1 cellular context compared by ENCODE assay signal in the genomic region with DNA sequence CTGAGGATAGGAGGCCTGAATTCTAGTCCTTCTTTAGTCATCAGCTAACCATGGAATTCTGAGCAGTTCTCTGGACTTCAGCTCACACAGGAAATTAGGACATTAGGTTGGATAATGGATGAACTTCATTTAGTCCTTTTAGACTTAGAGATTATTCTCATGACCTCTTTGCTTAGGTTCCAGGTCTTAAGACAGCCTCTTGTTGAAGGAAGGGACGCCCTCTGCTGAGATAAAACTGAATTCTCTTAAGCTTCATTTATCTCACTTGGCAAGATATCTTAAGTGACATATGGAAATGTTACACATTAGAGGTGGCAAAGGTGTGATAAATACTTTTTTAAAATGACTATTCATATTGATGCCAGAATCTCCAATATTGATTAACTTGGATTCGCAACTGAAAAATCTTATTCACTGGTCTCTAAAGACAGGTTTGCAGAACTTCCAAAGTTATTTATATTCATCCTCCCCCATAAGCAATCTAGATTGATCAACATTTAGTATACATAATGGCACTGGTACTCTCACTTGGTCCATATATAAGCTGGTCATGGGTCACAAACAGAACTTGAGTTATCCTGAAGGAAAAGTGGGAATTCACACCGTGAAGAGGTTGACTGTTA.
TF ChIP-seq lines count a peak whose summit lies in the region.

No MANE protein-coding gene starts in this region.

TF ChIP-seq in HepG2, 621 proteins besides CTCF, POLR2A, EP300 and RAD21 (continued from another document):
- TF ChIP-seq, protein P1, sequence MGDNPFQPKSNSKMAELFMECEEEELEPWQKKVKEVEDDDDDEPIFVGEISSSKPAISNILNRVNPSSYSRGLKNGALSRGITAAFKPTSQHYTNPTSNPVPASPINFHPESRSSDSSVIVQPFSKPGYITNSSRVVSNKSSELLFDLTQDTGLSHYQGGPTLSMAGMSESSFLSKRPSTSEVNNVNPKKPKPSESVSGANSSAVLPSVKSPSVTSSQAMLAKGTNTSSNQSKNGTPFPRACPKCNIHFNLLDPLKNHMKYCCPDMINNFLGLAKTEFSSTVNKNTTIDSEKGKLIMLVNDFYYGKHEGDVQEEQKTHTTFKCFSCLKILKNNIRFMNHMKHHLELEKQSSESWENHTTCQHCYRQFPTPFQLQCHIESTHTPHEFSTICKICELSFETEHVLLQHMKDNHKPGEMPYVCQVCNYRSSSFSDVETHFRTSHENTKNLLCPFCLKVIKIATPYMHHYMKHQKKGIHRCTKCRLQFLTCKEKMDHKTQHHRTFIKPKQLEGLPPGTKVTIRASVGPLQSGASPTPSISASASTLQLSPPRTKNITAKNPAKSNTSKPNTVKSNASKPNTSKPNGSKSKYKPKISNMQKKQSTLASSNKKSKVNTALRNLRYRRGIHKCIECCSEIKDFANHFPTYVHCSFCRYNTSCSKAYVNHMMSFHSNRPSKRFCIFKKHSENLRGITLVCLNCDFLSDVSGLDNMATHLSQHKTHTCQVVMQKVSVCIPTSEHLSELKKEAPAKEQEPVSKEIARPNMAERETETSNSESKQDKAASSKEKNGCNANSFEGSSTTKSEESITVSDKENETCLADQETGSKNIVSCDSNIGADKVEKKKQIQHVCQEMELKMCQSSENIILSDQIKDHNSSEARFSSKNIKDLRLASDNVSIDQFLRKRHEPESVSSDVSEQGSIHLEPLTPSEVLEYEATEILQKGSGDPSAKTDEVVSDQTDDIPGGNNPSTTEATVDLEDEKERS (CRISPR knock-in tag; IDR thresholded peaks at IDR 0.05): no peak
